ENCODE assay signal across 9 cellular contexts in the genomic region with DNA sequence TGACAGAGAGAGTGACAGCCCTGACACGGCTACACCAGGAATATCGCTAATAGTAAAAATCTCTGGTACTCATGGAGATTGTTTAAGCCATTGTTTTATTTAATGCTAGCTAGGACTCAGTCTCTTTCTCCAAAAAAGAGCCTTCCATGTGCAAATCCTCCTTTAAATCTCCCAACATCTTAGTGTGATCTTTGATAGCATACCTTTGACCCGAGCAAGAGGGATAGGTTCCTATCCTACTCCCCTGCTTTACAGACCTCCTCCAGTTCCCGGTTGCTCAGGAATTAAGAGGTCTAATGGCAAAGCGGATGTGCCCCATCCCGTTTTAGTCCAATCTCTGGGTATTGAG. TPM values are rescaled to one million over a fixed set of nuclear protein-coding genes. Genes with fewer than 3 reads are reported as not detected.
DNase-seq lines count a peak whose midpoint lies in the region; ATAC-seq and TF ChIP-seq lines count a peak whose summit lies in the region.
"Had no signal": no experiment of that assay in that cellular context is flagged by ENCODE, and none has a peak within 500 bp of the region (broad histone marks: within the 10 kb centered on the region; RNA-seq: fewer than 3 reads in every experiment).

No MANE protein-coding gene starts in this region.

- ATAC-seq in sciatic nerve, result no peak

- no peaks in the 10 kb centered on the region for H3K9me3 ChIP-seq in BE2C
- no peaks in the 10 kb centered on the region for H3K9me3 ChIP-seq in MM.1S (replicated peaks; ENCODE audit: insufficient read depth, low read length)
- no peaks in the 10 kb centered on the region for H3K9me3 ChIP-seq in osteoblast (ENCODE audit: low read depth, low read length)

- H3F3A ChIP-seq in MM.1S (ENCODE audit: insufficient read depth, low read length), result no peaks in the 10 kb centered on the region

- H3K27me3 ChIP-seq in BE2C (no peaks in the 10 kb centered on the region), MM.1S (replicated peaks; ENCODE audit: insufficient read depth, low read length) (no peaks in the 10 kb centered on the region), osteoblast (ENCODE audit: insufficient read depth, low read length) (peaks cover 13% of the 10 kb centered on the region)

- H3K4me3 ChIP-seq in BE2C (ENCODE audit: low read depth, low read length) (peak overlapping the region; percentile 94), MM.1S (ENCODE audit: low read length) (peak overlapping the region; percentile 70), epithelial cell of proximal tubule (ENCODE audit: low read depth, low read length) (peak overlapping the region; percentile 62), osteoblast (ENCODE audit: insufficient read depth, low read length) (peak overlapping the region; percentile 60)

- H4K20me1 ChIP-seq in MM.1S (ENCODE audit: insufficient read depth, low read length), result no peaks in the 10 kb centered on the region
- no peaks in the 10 kb centered on the region for H4K20me1 ChIP-seq in osteoblast (ENCODE audit: insufficient read depth, low read length)

- H3K36me3 ChIP-seq in BE2C (no peaks in the 10 kb centered on the region; the same call in 1 of the 2 replicates), MM.1S (replicated peaks; ENCODE audit: insufficient read depth, low read length) (no peaks in the 10 kb centered on the region), osteoblast (ENCODE audit: insufficient read depth, low read length) (no peaks in the 10 kb centered on the region)

- H2AFZ ChIP-seq in MM.1S (ENCODE audit: low read length), result peak overlapping the region; percentile 70; the same call in 1 of the 2 replicates
- peak overlapping the region; percentile 35 for H2AFZ ChIP-seq in osteoblast (ENCODE audit: low read length)

- H3K9ac ChIP-seq in MM.1S (ENCODE audit: low read length), result no peak overlapping the region

- H3K79me2 ChIP-seq in MM.1S (ENCODE audit: low read length), result no peaks in the 10 kb centered on the region
- no peaks in the 10 kb centered on the region for H3K79me2 ChIP-seq in osteoblast (ENCODE audit: insufficient read depth, low read length)

- H3K9me2 ChIP-seq in MM.1S (replicated peaks; ENCODE audit: insufficient read depth, low read length), result no peaks in the 10 kb centered on the region

- TF ChIP-seq CTCF in BE2C (IDR thresholded peaks at IDR 0.05; ENCODE audit: low read depth, low read length), result no peak
- no peak for TF ChIP-seq CTCF in MM.1S (IDR thresholded peaks at IDR 0.05; ENCODE audit: low read length)
- TF ChIP-seq CTCF in epithelial cell of proximal tubule (conservative IDR thresholded peaks at IDR 0.05; ENCODE audit: low read depth, low read length), result no peak
- no peak for TF ChIP-seq CTCF in osteoblast (IDR thresholded peaks at IDR 0.05; ENCODE audit: extremely low read depth, low read depth, low read length)

- H3K27ac ChIP-seq in MM.1S (ENCODE audit: low read length), result no peak overlapping the region
- H3K27ac ChIP-seq in osteoblast (ENCODE audit: low read depth, low read length), result no peak overlapping the region

- intact Hi-C loops in sciatic nerve (cut with DNase I), result loop anchor here (5.0 kb wide), 1 partner anchor 202 kb away; no protein-coding TSS in a partner anchor

- DNase-seq in BE2C (no peak), MM.1S (no peak), epithelial cell of proximal tubule (ENCODE audit: low read depth) (no peak), osteoblast (ENCODE audit: insufficient read length, low spot score, missing footprints) (no peak), glomerular visceral epithelial cell (ENCODE audit: extremely low spot score) (no peak), sciatic nerve (ENCODE audit: low spot score) (no peak), NCI-H1105 treated with DMSO at 0.1 percent for 48 hours (lab: John Stamatoyannopoulos, UW) (no peak), hepatic stellate cell (ENCODE audit: low spot score) (no peak)
- DNase-seq: activated CD4-positive, alpha-beta memory T cell treated with anti-CD3 and anti-CD28 coated beads, Interleukin-2, amount 10 ng/mL, durations not matched to agents 7 days and 5 days had no signal

- peak overlapping the region; percentile 91; the same call in 1 of the 2 replicates for H3K4me2 ChIP-seq in MM.1S (ENCODE audit: low read depth, low read length)
- peak overlapping the region; percentile 73 for H3K4me2 ChIP-seq in osteoblast (ENCODE audit: insufficient read depth, low read length)

- H3K4me1 ChIP-seq in BE2C (peaks cover 3% of the 10 kb centered on the region), MM.1S (ENCODE audit: low read length) (peaks cover 3% of the 10 kb centered on the region; the same call in 1 of the 2 replicates), osteoblast (ENCODE audit: insufficient read depth, low read length) (no peaks in the 10 kb centered on the region)

RNA-seq across cellular contexts. Expression of a gene that starts 0.7 kb away (rescaled TPM):
- polyA plus RNA-seq in BE2C (2012; ENCODE audit: insufficient read depth, insufficient read length, low read depth), result 13.5 TPM
- 1.4 and 2.4 TPM in 2 replicates for total RNA-seq in epithelial cell of proximal tubule
- total RNA-seq in osteoblast, result 0.36 TPM in 1 of 2 replicates, not detected in the other
- total RNA-seq in sciatic nerve, result 38.1 TPM

Comparison
In these comparisons a context has a peak if more than half of its experiments do, and no peak if none do; other contexts are left out.
1. RNA of a gene that starts 0.7 kb away (total RNA-seq): 38.1 TPM in sciatic nerve (single experiment); 1.4 to 2.4 TPM in epithelial cell of proximal tubule and 0.36 TPM in osteoblast; every median in the first group is over 10 times any median in the second.
2. Peak in every context shown above with its lines, with median percentiles within 50 percentile points of each other: H3K4me3 ChIP-seq.